ENCODE assay signal across 8 cellular contexts in genomic region chr1:6612641-6613360, GRCh38. TPM values are rescaled to one million over a fixed set of nuclear protein-coding genes. Genes with fewer than 3 reads are reported as not detected.
DNase-seq lines count a peak whose midpoint lies in the region; ATAC-seq and TF ChIP-seq lines count a peak whose summit lies in the region.

No MANE protein-coding gene starts in this region.

- peak; percentile 13 for ATAC-seq in GM18519 (IDR thresholded peaks at IDR 0.05; ENCODE audit: low FRiP score, unreplicated experiment)
- ATAC-seq in HG03139 (IDR thresholded peaks at IDR 0.05; ENCODE audit: unreplicated experiment), result peak; percentile 28
- peak; percentile 72 for ATAC-seq in Panc1
- peak; percentile 35 for ATAC-seq in memory B cell (ENCODE audit: low read depth)

- peaks cover 0 to 16% of the 10 kb centered on the region in 2 donors for H3K36me3 Mint-ChIP-seq in CD4-positive, alpha-beta memory T cell
- no peaks in the 10 kb centered on the region for H3K36me3 Mint-ChIP-seq in memory B cell

- peak overlapping the region; percentile 89 to 95 (median 93) for H3K4me3 Mint-ChIP-seq in CD4-positive, alpha-beta memory T cell
- peak overlapping the region; percentile 90 for H3K4me3 Mint-ChIP-seq in memory B cell

- intact Hi-C loops in CD4-positive, alpha-beta memory T cell (cut with micrococcal nuclease), result loop anchor here (1.0 to 10.0 kb wide), 5 partner anchors 10 to 172 kb away; partner anchors contain the start of genes CAMTA1, NOL9 and ZBTB48
- intact Hi-C loops in Panc1 (cut with micrococcal nuclease; ENCODE audit: unreplicated experiment), result no loop called here
- intact Hi-C loops in dorsolateral prefrontal cortex (cut with DNase I), result loop anchor here (1.0 kb wide), 3 partner anchors 10 to 58 kb away; partner anchors contain the start of genes NOL9 (in 1 of the 2) and THAP3 (in 1 of the 2)

- BruUV-seq in Panc1 (replicated peaks; lab: Mats Ljungman, UMichigan), result no TSS peak

- H3K27ac ChIP-seq in CD4-positive, alpha-beta memory T cell (ENCODE audit: low read depth, low read length), result peak overlapping the region; percentile 61
- H3K27ac ChIP-seq in Panc1 (ENCODE audit: low read length), result peak overlapping the region; percentile 95
- peak overlapping the region; percentile 60 to 99 (median 96) for H3K27ac ChIP-seq in dorsolateral prefrontal cortex
- peak overlapping the region; percentile 83 to 99 (median 96) for H3K27ac ChIP-seq in tibial nerve

- H3K9me3 ChIP-seq in CD4-positive, alpha-beta memory T cell (ENCODE audit: control insufficient read depth in 1 of 2, low read length in 2 of 2), result no peaks in the 10 kb centered on the region
- H3K9me3 ChIP-seq in Panc1 (ENCODE audit: control insufficient read depth, insufficient read depth, low read depth, low read length) (no peaks in the 10 kb centered on the region), tibial nerve (no peaks in the 10 kb centered on the region)

- peak in 2 of 5 donors; percentile 9 to 59 for DNase-seq in CD4-positive, alpha-beta memory T cell
- DNase-seq in Panc1 (ENCODE audit: low read depth, low spot score) (no peak), dorsolateral prefrontal cortex (peak in 8 of 10 donors; percentile 25 to 70 (median 48)), memory B cell (ENCODE audit: low spot score in 2 of 2) (peak in 1 of 2 donors; percentile 24), tibial nerve (ENCODE audit: low spot score in 2 of 2) (peak in 1 of 2 donors; percentile 44), GM13977 (ENCODE audit: low spot score) (no peak)

- peak; percentile 29 to 49 for TF ChIP-seq POLR2A in tibial nerve (IDR thresholded peaks at IDR 0.05)

- peaks cover 15 to 31% (median 24%) of the 10 kb centered on the region in 4 donors for H3K4me1 Mint-ChIP-seq in CD4-positive, alpha-beta memory T cell
- peaks cover 10% of the 10 kb centered on the region for H3K4me1 Mint-ChIP-seq in memory B cell

- POLR2A ChIA-PET in CD4-positive, alpha-beta memory T cell (lab: Charles Lee; ENCODE audit: partially characterized antibody), result interaction anchor here (1.6 to 4.7 kb wide), 2 partner anchors 11 to 59 kb away, joined by 7 to 133 read pairs; partner anchors contain the start of genes KLHL21 and NOL9
- POLR2A ChIA-PET in Panc1 (lab: Charles Lee), result interaction anchor here (0.6 kb wide), 1 partner anchor 199 kb away, joined by 3 read pairs; no protein-coding TSS in a partner anchor

- peak in 1 of 2 donors; percentile 22 for TF ChIP-seq EP300 in tibial nerve (IDR thresholded peaks at IDR 0.05)

- in situ Hi-C loops in Panc1 (cut with HindIII; ENCODE audit: low pct_unique_long_range_greater_than_20kb, low sequenced_read_pairs) (no loop called here), GM13977 (cut with MboI; ENCODE audit: low pct_unique_long_range_greater_than_20kb, low sequenced_read_pairs, unreplicated experiment) (no loop called here)

- H3K27ac Mint-ChIP-seq in CD4-positive, alpha-beta memory T cell, result peak overlapping the region; percentile 86 to 94 (median 92)
- H3K27ac Mint-ChIP-seq in memory B cell, result peak overlapping the region; percentile 81

- peaks cover 23% of the 10 kb centered on the region for H3K4me1 ChIP-seq in CD4-positive, alpha-beta memory T cell (ENCODE audit: insufficient read depth, low read length)
- H3K4me1 ChIP-seq in Panc1 (ENCODE audit: control insufficient read depth, insufficient read depth, low read length) (peaks cover 22% of the 10 kb centered on the region), tibial nerve (peaks cover 0 to 49% (median 20%) of the 10 kb centered on the region in 4 donors)

- H3K27me3 ChIP-seq in CD4-positive, alpha-beta memory T cell (ENCODE audit: insufficient read depth, low read length), result no peaks in the 10 kb centered on the region
- H3K27me3 ChIP-seq in Panc1 (ENCODE audit: control insufficient read depth, insufficient read depth, low read length) (no peaks in the 10 kb centered on the region), dorsolateral prefrontal cortex (no peaks in the 10 kb centered on the region), tibial nerve (no peaks in the 10 kb centered on the region)

- H3K4me3 ChIP-seq in CD4-positive, alpha-beta memory T cell (ENCODE audit: low read length in 2 of 2), result peak overlapping the region; percentile 20 to 39
- peak overlapping the region; percentile 89 to 90 for H3K4me3 ChIP-seq in Panc1 (ENCODE audit: low read depth in 2 of 2, low read length in 2 of 2)
- H3K4me3 ChIP-seq in dorsolateral prefrontal cortex, result peak overlapping the region; percentile 58 to 98 (median 89)
- peak overlapping the region; percentile 78 to 100 (median 96) for H3K4me3 ChIP-seq in tibial nerve

- TF ChIP-seq CTCF in Panc1 (IDR thresholded peaks at IDR 0.05) (no peak), dorsolateral prefrontal cortex (IDR thresholded peaks at IDR 0.05 in 54 of 56, conservative IDR thresholded peaks at IDR 0.05 in 2 of 56; ENCODE audit: low read depth in 1 of 56, partially characterized antibody in 56 of 56) (peak in 4 of 56 donors; percentile 1 to 15 (median 10)), tibial nerve (IDR thresholded peaks at IDR 0.05) (no peak), GM13977 (IDR thresholded peaks at IDR 0.05; ENCODE audit: extremely low read depth, insufficient read depth, missing control alignments) (no peak)

- 0 to 1% methylated on average over 27 to 32 of the region's 67 CpGs for WGBS in tibial nerve, 2 donors

- no peaks in the 10 kb centered on the region for H3K9me3 Mint-ChIP-seq in CD4-positive, alpha-beta memory T cell
- H3K9me3 Mint-ChIP-seq in memory B cell, result no peaks in the 10 kb centered on the region

- no peaks in the 10 kb centered on the region for H3K27me3 Mint-ChIP-seq in CD4-positive, alpha-beta memory T cell
- H3K27me3 Mint-ChIP-seq in memory B cell, result no peaks in the 10 kb centered on the region

- peaks cover 3% of the 10 kb centered on the region for H3K36me3 ChIP-seq in CD4-positive, alpha-beta memory T cell (ENCODE audit: insufficient read depth, low read length)
- H3K36me3 ChIP-seq in Panc1 (ENCODE audit: control insufficient read depth, insufficient read depth, low read length) (no peaks in the 10 kb centered on the region; the same call in 1 of the 2 replicates), tibial nerve (peaks cover 0 to 7% (median 0%) of the 10 kb centered on the region in 3 donors)

- CTCF ChIA-PET in CD4-positive, alpha-beta memory T cell (lab: Charles Lee; ENCODE audit: partially characterized antibody), result interaction anchor here (0.9 to 1.6 kb wide), 5 partner anchors 9 to 152 kb away, joined by 3 to 7 read pairs (median 4); no protein-coding TSS in a partner anchor
- CTCF ChIA-PET in Panc1 (lab: Charles Lee), result interaction anchor here (1.0 kb wide), 1 partner anchor 9 kb away, joined by 3 read pairs; no protein-coding TSS in a partner anchor

RNA-seq across cellular contexts. Expression of gene PHF13, which starts 0.7 kb away (rescaled TPM):
- 10 to 100 TPM; 13.1 to 14.7 TPM for total RNA-seq in CD4-positive, alpha-beta memory T cell
- 1 to 10 TPM; 2.1 to 6.9 TPM for polyA plus RNA-seq in CD4-positive, alpha-beta memory T cell
- total RNA-seq in Panc1 (2021; ENCODE audit: unreplicated experiment) (41.8 TPM), dorsolateral prefrontal cortex (10 to 100 TPM in 117 of 120 experiments, 1 to 10 TPM in 3; 9.4 to 21.9 (median 13.0) TPM), tibial nerve (10 to 100 TPM; 12.9 to 17.7 (median 15.7) TPM)
- polyA plus RNA-seq in Panc1 (2012; ENCODE audit: insufficient read length), result 24.0 TPM

RNA-seq across cellular contexts. Expression of gene KLHL21, which starts 10.1 kb away (rescaled TPM):
- 10 to 100 TPM; 80.6 to 85.2 TPM for total RNA-seq in CD4-positive, alpha-beta memory T cell
- polyA plus RNA-seq in CD4-positive, alpha-beta memory T cell, result 10 to 100 TPM; 18.3 to 32.5 TPM
- total RNA-seq in Panc1 (2021; ENCODE audit: unreplicated experiment), result 35.9 TPM
- polyA plus RNA-seq in Panc1 (2012; ENCODE audit: insufficient read length), result 43.9 TPM
- 10 to 100 TPM; 36.4 to 92.8 (median 52.5) TPM for total RNA-seq in dorsolateral prefrontal cortex
- 10 to 100 TPM; 59.4 to 79.2 (median 72.5) TPM for total RNA-seq in tibial nerve

RNA-seq across cellular contexts. Expression of gene THAP3, which starts 11.9 kb away (rescaled TPM):
- total RNA-seq in CD4-positive, alpha-beta memory T cell, result 10 to 100 TPM; 29.5 to 34.5 TPM
- 10 to 100 TPM; 13.5 to 18.7 TPM for polyA plus RNA-seq in CD4-positive, alpha-beta memory T cell
- total RNA-seq in Panc1 (2021; ENCODE audit: unreplicated experiment) (24.9 TPM), dorsolateral prefrontal cortex (10 to 100 TPM; 15.9 to 40.5 (median 24.6) TPM), tibial nerve (10 to 100 TPM; 35.0 to 39.8 (median 37.1) TPM)
- 35.1 TPM for polyA plus RNA-seq in Panc1 (2012; ENCODE audit: insufficient read length)

RNA-seq across cellular contexts. Expression of gene ZBTB48, which starts 33.0 kb away (rescaled TPM):
- 10 to 100 TPM; 62.6 to 70.7 TPM for total RNA-seq in CD4-positive, alpha-beta memory T cell
- polyA plus RNA-seq in CD4-positive, alpha-beta memory T cell, result 10 to 100 TPM; 18.4 to 23.9 TPM
- total RNA-seq in Panc1 (2021; ENCODE audit: unreplicated experiment) (40.7 TPM), dorsolateral prefrontal cortex (10 to 100 TPM; 19.2 to 51.0 (median 30.1) TPM), tibial nerve (10 to 100 TPM; 27.5 to 41.1 (median 33.6) TPM)
- 41.3 TPM for polyA plus RNA-seq in Panc1 (2012; ENCODE audit: insufficient read length)

RNA-seq across cellular contexts. Expression of gene TAS1R1, which starts 57.7 kb away (rescaled TPM):
- not detected for total RNA-seq in CD4-positive, alpha-beta memory T cell
- polyA plus RNA-seq in CD4-positive, alpha-beta memory T cell, result not detected
- total RNA-seq in Panc1 (2021; ENCODE audit: unreplicated experiment), result not detected
- not detected for polyA plus RNA-seq in Panc1 (2012; ENCODE audit: insufficient read length)
- total RNA-seq in dorsolateral prefrontal cortex, result under 1 TPM in 22 of 120 experiments, not detected in 98; 0.14 to 0.78 (median 0.32) TPM
- under 1 TPM in 2 of 4 donors, not detected in 2; 0.22 to 0.78 TPM for total RNA-seq in tibial nerve

Comparison
In these comparisons a context has a peak if more than half of its experiments do, and no peak if none do; other contexts are left out.
1. DNase-seq: peak in dorsolateral prefrontal cortex (8 of 10); none in Panc1 (single experiment) and GM13977 (single experiment).
2. H3K4me3 ChIP-seq: peak in every context shown above with its lines; median percentile 96 in tibial nerve; 90 in Panc1; 89 in dorsolateral prefrontal cortex; 30 in CD4-positive, alpha-beta memory T cell.
3. ATAC-seq: peak in every context shown above with its lines; median percentile 72 in Panc1; 35 in memory B cell; 28 in HG03139; 13 in GM18519.
4. Peak in every context shown above with its lines, with median percentiles within 50 percentile points of each other: H3K27ac ChIP-seq.